8 cellular contexts compared by ENCODE assay signal in genomic region chr5:141969783-141970741, GRCh38. TPM values are rescaled to one million over a fixed set of nuclear protein-coding genes. Genes with fewer than 3 reads are reported as not detected.
DNase-seq lines count a peak whose midpoint lies in the region; ATAC-seq, FAIRE-seq and TF ChIP-seq lines count a peak whose summit lies in the region.

No MANE protein-coding gene starts in this region.

- WGBS in H1 (ENCODE audit: extremely low coverage in 1 of 2, insufficient coverage in 1 of 2, insufficient read length in 1 of 2, insufficient replicate concordance in 2 of 2, low coverage in 1 of 2, low lambda C conversion rate in 2 of 2, missing lambda C conversion rate in 1 of 2), 2 experiments, result 68% methylated on average over 2 of the region's 2 CpGs; no CpG with 5 or more reads in 1 of the 2 experiments

- no peak overlapping the region for H3K23ac ChIP-seq in H1 (ENCODE audit: insufficient read length)

- TF ChIP-seq POLR2A in H1 (IDR thresholded peaks at IDR 0.05; ENCODE audit: control extremely low read depth in 1 of 2, low read depth in 2 of 2, low read length in 2 of 2), result no peak

- H3K27me3 Mint-ChIP-seq in nephron (ENCODE audit: low read depth), result no peaks in the 10 kb centered on the region

- no peak for FAIRE-seq in H1 (lab: Jason Lieb, UNC)

- H3K27ac ChIP-seq in H1 (ENCODE audit: low read depth, low read length), result no peak overlapping the region

- H2BK20ac ChIP-seq in H1 (ENCODE audit: low read length), result no peak overlapping the region

- no peak for TF ChIP-seq EP300 in H1 (IDR thresholded peaks at IDR 0.05; ENCODE audit: borderline replicate concordance in 1 of 2, low read depth in 2 of 2, low read length in 2 of 2)

- no peak overlapping the region for H4K91ac ChIP-seq in H1 (replicated peaks; ENCODE audit: insufficient read length, low read length)

- H2BK15ac ChIP-seq in H1 (ENCODE audit: low read length), result no peak overlapping the region

- peaks cover 0 to 6% (median 3%) of the 10 kb centered on the region in 4 experiments; a peak in 3 of 7 replicates for H3K4me1 ChIP-seq in H1 (replicated peaks in 1 of 4; ENCODE audit: control insufficient read depth in 3 of 4, insufficient read depth in 4 of 4, low read length in 3 of 4)

- no peak overlapping the region for H2BK5ac ChIP-seq in H1 (ENCODE audit: low read depth, low read length)

- H3K9me3 ChIP-seq in H1 (ENCODE audit: insufficient read depth in 2 of 2, low read depth in 1 of 2, low read length in 1 of 2), result no peaks in the 10 kb centered on the region

- POLR2A ChIA-PET in H1 (lab: Charles Lee; ENCODE audit: partially characterized antibody), result interaction anchor here (0.7 to 2.2 kb wide), 13 partner anchors 9 to 354 kb away, joined by 3 to 10 read pairs (median 4); partner anchors contain the start of genes ARAP3, DIAPH1, GNPDA1 and PCDH1

- H4K8ac ChIP-seq in H1 (ENCODE audit: extremely low read depth, insufficient read depth, low read length), result no peak overlapping the region

- peak; percentile 42 for DNase-seq in AG20443 (ENCODE audit: low spot score)
- DNase-seq in RKO (ENCODE audit: low spot score), result peak; percentile 79
- DNase-seq in H1 (ENCODE audit: low read depth in 1 of 2, low spot score in 2 of 2), result no peak
- DNase-seq in superior temporal gyrus (ENCODE audit: extremely low spot score), result no peak
- DNase-seq in NK-92 treated with Interleukin-12 subunit alpha and Interleukin-12 subunit beta, amount 100 ng/mL, for 24 hours (lab: John Stamatoyannopoulos, UW), result no peak

- no peaks in the 10 kb centered on the region for H4K20me1 ChIP-seq in H1 (replicated peaks in 1 of 2; ENCODE audit: control insufficient read depth in 1 of 2, insufficient read depth in 2 of 2, low read length in 2 of 2)

- no peak overlapping the region for H3K4ac ChIP-seq in H1 (replicated peaks; ENCODE audit: insufficient read length, low read depth, low read length)

- TF ChIP-seq CTCF in H1 (IDR thresholded peaks at IDR 0.05; ENCODE audit: control extremely low read depth in 1 of 3, insufficient read depth in 1 of 3, low read depth in 1 of 3, low read length in 3 of 3) (no peak), nephron (IDR thresholded peaks at IDR 0.05; ENCODE audit: unreplicated experiment in 3 of 3) (no peak)

- H4K5ac ChIP-seq in H1 (ENCODE audit: insufficient read length, low read depth, low read length), result peak overlapping the region; percentile 64

- peaks cover 0 to 10% (median 4%) of the 10 kb centered on the region in 4 experiments; a peak in 3 of 8 replicates for H3K36me3 ChIP-seq in H1 (ENCODE audit: control insufficient read depth in 2 of 4, insufficient read depth in 4 of 4, low read length in 3 of 4)

- peak overlapping the region; percentile 77 to 90 for H3K4me2 ChIP-seq in H1 (ENCODE audit: insufficient read depth in 1 of 2, low read depth in 2 of 2, low read length in 2 of 2)

- no peak overlapping the region for H2BK12ac ChIP-seq in H1 (ENCODE audit: low read depth, low read length)

- no peak overlapping the region for H2AK5ac ChIP-seq in H1 (ENCODE audit: low read depth, low read length)

- H3K18ac ChIP-seq in H1 (ENCODE audit: extremely low read depth, low read length), result no peak overlapping the region

- no peak overlapping the region for H2BK120ac ChIP-seq in H1 (replicated peaks; ENCODE audit: low read depth, low read length)

- CTCF ChIA-PET in H1 (lab: Charles Lee; ENCODE audit: partially characterized antibody), result interaction anchor here (0.6 to 6.0 kb wide), 35 partner anchors 8 to 580 kb away, joined by 3 to 40 read pairs (median 5); partner anchors contain the start of genes DIAPH1, GNPDA1, PCDH1 and PCDH12

- H3K36me3 Mint-ChIP-seq in nephron (ENCODE audit: low read depth), result peaks cover 28% of the 10 kb centered on the region

- H3K9ac ChIP-seq in H1 (replicated peaks in 1 of 4; ENCODE audit: extremely low read depth in 1 of 4, low read depth in 3 of 4, low read length in 3 of 4), result peak overlapping the region in 3 of 4 experiments; percentile 45 to 79 (median 74); a peak in 4 of 7 replicates

- ATAC-seq in GM18909 (IDR thresholded peaks at IDR 0.05; ENCODE audit: poor library complexity, unreplicated experiment) (peak; percentile 62), HG03095 (IDR thresholded peaks at IDR 0.05; ENCODE audit: unreplicated experiment) (peak; percentile 49)

- H3K23me2 ChIP-seq in H1 (ENCODE audit: low read depth, low read length), result peaks cover 6% of the 10 kb centered on the region

- H3K9me3 Mint-ChIP-seq in nephron, result no peaks in the 10 kb centered on the region

- peak overlapping the region; percentile 97 to 99 (median 99) for H3K4me3 Mint-ChIP-seq in nephron

- H3K4me3 ChIP-seq in H1 (ENCODE audit: extremely low read depth in 1 of 4, insufficient read depth in 2 of 4, low read depth in 3 of 4, low read length in 4 of 4), result peak overlapping the region; percentile 63 to 77 (median 70)

- H3K27me3 ChIP-seq in H1 (replicated peaks in 1 of 4; ENCODE audit: control insufficient read depth in 3 of 4, extremely low read depth in 1 of 4, insufficient read depth in 3 of 4, low read length in 3 of 4), result no peaks in the 10 kb centered on the region

- peaks cover 30% of the 10 kb centered on the region for H3K4me1 Mint-ChIP-seq in nephron

- no peak overlapping the region for H3K56ac ChIP-seq in H1 (replicated peaks; ENCODE audit: insufficient read length, low read depth, low read length)

- 0 out of 2 replicates have a peak overlapping the region, but pooled peaks have one; percentile 33 for H2AFZ ChIP-seq in H1 (ENCODE audit: low read length)

- TF ChIP-seq RAD21 in H1 (IDR thresholded peaks at IDR 0.05 in 1 of 2, conservative IDR thresholded peaks at IDR 0.05 in 1 of 2; ENCODE audit: low read depth in 2 of 2, low read length in 2 of 2), result no peak

- no peaks in the 10 kb centered on the region for H3K79me2 ChIP-seq in H1 (ENCODE audit: control insufficient read depth in 1 of 2, insufficient read depth in 2 of 2, low read length in 2 of 2)

- H3K27ac Mint-ChIP-seq in nephron, result peak overlapping the region; percentile 96 to 99 (median 99)

- no peaks in the 10 kb centered on the region for H3K79me1 ChIP-seq in H1 (ENCODE audit: low read depth, low read length)

- no peak overlapping the region for H3K14ac ChIP-seq in H1 (ENCODE audit: insufficient read length)

TF ChIP-seq in H1, 55 proteins besides CTCF, POLR2A, EP300 and RAD21 (continues in another document):
- no peak for TF ChIP-seq BACH1 (IDR thresholded peaks at IDR 0.05; ENCODE audit: low read length)
- no peak for TF ChIP-seq BCL11A (IDR thresholded peaks at IDR 0.05; ENCODE audit: low read depth in 2 of 2, low read length in 2 of 2)
- no peak for TF ChIP-seq CHD1 (IDR thresholded peaks at IDR 0.05; ENCODE audit: low read depth, low read length)
- no peak for TF ChIP-seq KDM1A (IDR thresholded peaks at IDR 0.05; ENCODE audit: borderline replicate concordance, low read length)
- no peak for TF ChIP-seq CREB1 (IDR thresholded peaks at IDR 0.05)
- TF ChIP-seq POLR2AphosphoS5 (IDR thresholded peaks at IDR 0.05; ENCODE audit: low read depth, low read length), result no peak
- no peak for TF ChIP-seq SRF (IDR thresholded peaks at IDR 0.05; ENCODE audit: low read depth, low read length)
- TF ChIP-seq SIRT6 (IDR thresholded peaks at IDR 0.05; ENCODE audit: low read length), result no peak

RNA-seq across cellular contexts. Expression of gene RNF14, which starts 1.2 kb away (rescaled TPM):
- 19.6 and 20.2 TPM in 2 replicates for total RNA-seq in H1 (2021; fragmentation: NEBNext Ultra II Directional; extraction: Animal tissue kit (Norgen Biotek cat#: 25700))
- 4.4 and 4.7 TPM in 2 replicates for polyA plus RNA-seq in H1 (2011; rRNA removed)
- polyA plus RNA-seq in H1 (2011; cell fraction: cytosol; rRNA removed), result 8.1 TPM
- 9.2 TPM for polyA plus RNA-seq in H1 (2011; cell fraction: nucleus; rRNA removed)
- polyA plus RNA-seq in H1 (2012, experiment 1 of 2), result 10.2 to 20.8 TPM (median 13.4 TPM) in 4 replicates
- polyA plus RNA-seq in H1 (2012, experiment 2 of 2), result 2.8 TPM
- 9.4 TPM for polyA plus RNA-seq in H1 (2013, experiment 1 of 2)
- 9.6 TPM for polyA plus RNA-seq in H1 (2013, experiment 2 of 2)
- polyA minus RNA-seq in H1 (2011; rRNA and poly(A)+ RNA removed), result 17.2 and 19.1 TPM in 2 replicates
- polyA minus RNA-seq in H1 (2011; cell fraction: cytosol; rRNA and poly(A)+ RNA removed), result 10.4 TPM
- 12.9 TPM for polyA minus RNA-seq in H1 (2011; cell fraction: nucleus; rRNA and poly(A)+ RNA removed)

RNA-seq across cellular contexts. Expression of gene PCDH12, which starts 12.1 kb away (rescaled TPM):
- 0.17 and 0.21 TPM in 2 replicates for total RNA-seq in H1 (2021; fragmentation: NEBNext Ultra II Directional; extraction: Animal tissue kit (Norgen Biotek cat#: 25700))
- 0.05 and 0.06 TPM in 2 replicates for polyA plus RNA-seq in H1 (2011; rRNA removed)
- 0.05 TPM for polyA plus RNA-seq in H1 (2011; cell fraction: cytosol; rRNA removed)
- 0.26 TPM for polyA plus RNA-seq in H1 (2011; cell fraction: nucleus; rRNA removed)
- 0.31 to 0.47 TPM (median 0.35 TPM) in 4 replicates for polyA plus RNA-seq in H1 (2012, experiment 1 of 2)
- polyA plus RNA-seq in H1 (2012, experiment 2 of 2), result 0.09 TPM
- polyA plus RNA-seq in H1 (2013, experiment 1 of 2), result 0.14 TPM
- 0.26 TPM for polyA plus RNA-seq in H1 (2013, experiment 2 of 2)
- 0.06 and 0.49 TPM in 2 replicates for polyA minus RNA-seq in H1 (2011; rRNA and poly(A)+ RNA removed)
- polyA minus RNA-seq in H1 (2011; cell fraction: cytosol; rRNA and poly(A)+ RNA removed), result not detected
- polyA minus RNA-seq in H1 (2011; cell fraction: nucleus; rRNA and poly(A)+ RNA removed), result 0.10 TPM

RNA-seq across cellular contexts. Expression of gene GNPDA1, which starts 42.8 kb away (rescaled TPM):
- 93.6 and 94.3 TPM in 2 replicates for total RNA-seq in H1 (2021; fragmentation: NEBNext Ultra II Directional; extraction: Animal tissue kit (Norgen Biotek cat#: 25700))
- polyA plus RNA-seq in H1 (2011; rRNA removed), result 33.0 and 40.5 TPM in 2 replicates
- polyA plus RNA-seq in H1 (2011; cell fraction: cytosol; rRNA removed), result 36.4 TPM
- 36.0 TPM for polyA plus RNA-seq in H1 (2011; cell fraction: nucleus; rRNA removed)
- 80.2 to 92.6 TPM (median 81.5 TPM) in 4 replicates for polyA plus RNA-seq in H1 (2012, experiment 1 of 2)
- 83.8 TPM for polyA plus RNA-seq in H1 (2012, experiment 2 of 2)
- polyA plus RNA-seq in H1 (2013, experiment 1 of 2), result 57.1 TPM
- 61.9 TPM for polyA plus RNA-seq in H1 (2013, experiment 2 of 2)
- 34.9 and 53.7 TPM in 2 replicates for polyA minus RNA-seq in H1 (2011; rRNA and poly(A)+ RNA removed)
- polyA minus RNA-seq in H1 (2011; cell fraction: cytosol; rRNA and poly(A)+ RNA removed), result 31.9 TPM
- polyA minus RNA-seq in H1 (2011; cell fraction: nucleus; rRNA and poly(A)+ RNA removed), result 24.4 TPM

RNA-seq across cellular contexts. Expression of gene DELE1, which starts 46.4 kb away (rescaled TPM):
- total RNA-seq in H1 (2021; fragmentation: NEBNext Ultra II Directional; extraction: Animal tissue kit (Norgen Biotek cat#: 25700)), result 59.6 and 61.4 TPM in 2 replicates
- 114 and 132 TPM in 2 replicates for polyA plus RNA-seq in H1 (2011; rRNA removed)
- polyA plus RNA-seq in H1 (2011; cell fraction: cytosol; rRNA removed), result 98.7 TPM
- polyA plus RNA-seq in H1 (2011; cell fraction: nucleus; rRNA removed), result 310 TPM
- 71.4 to 88.2 TPM (median 72.4 TPM) in 4 replicates for polyA plus RNA-seq in H1 (2012, experiment 1 of 2)
- 49.9 TPM for polyA plus RNA-seq in H1 (2012, experiment 2 of 2)
- 46.8 TPM for polyA plus RNA-seq in H1 (2013, experiment 1 of 2)
- polyA plus RNA-seq in H1 (2013, experiment 2 of 2), result 41.4 TPM
- 84.7 and 92.9 TPM in 2 replicates for polyA minus RNA-seq in H1 (2011; rRNA and poly(A)+ RNA removed)
- 35.0 TPM for polyA minus RNA-seq in H1 (2011; cell fraction: cytosol; rRNA and poly(A)+ RNA removed)
- polyA minus RNA-seq in H1 (2011; cell fraction: nucleus; rRNA and poly(A)+ RNA removed), result 93.7 TPM

Comparison
In these comparisons a context has a peak if more than half of its experiments do, and no peak if none do; other contexts are left out.
1. DNase-seq: peak in AG20443 (single experiment) and RKO (single experiment); none in H1 (0 of 2), superior temporal gyrus (single experiment) and NK-92 treated with Interleukin-12 subunit alpha and Interleukin-12 subunit beta, amount 100 ng/mL, for 24 hours (single experiment).